14 cellular contexts compared by ENCODE assay signal in the genomic region with DNA sequence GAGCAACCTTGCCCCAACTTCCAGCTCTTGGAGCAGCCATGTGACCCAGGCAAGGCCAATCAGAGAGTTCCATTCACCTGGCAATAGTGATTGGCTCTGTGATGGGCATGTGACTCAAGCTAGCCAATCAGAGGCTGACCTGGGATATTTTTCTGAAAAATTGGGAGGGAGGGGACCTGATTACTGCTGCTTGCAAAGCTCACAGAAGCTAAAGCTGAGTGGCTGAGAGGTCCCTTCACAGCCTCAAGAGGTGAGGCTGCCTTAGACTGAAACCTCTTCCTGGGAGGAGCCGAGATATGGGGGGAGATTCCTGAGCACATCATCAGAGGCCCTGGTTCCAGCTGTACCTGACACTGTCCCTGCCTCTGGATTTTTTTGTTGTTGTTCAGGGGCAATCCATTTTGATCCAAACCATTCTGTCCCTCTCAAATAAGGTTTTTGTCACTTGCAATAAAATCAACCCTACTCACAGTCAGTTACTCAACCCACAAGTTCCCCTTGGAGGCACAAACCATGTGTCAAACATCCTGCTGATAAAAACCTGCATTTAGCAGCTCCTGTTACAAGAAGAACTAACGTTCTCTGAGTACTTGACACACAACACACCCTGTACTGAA. TPM values are rescaled to one million over a fixed set of nuclear protein-coding genes. Genes with fewer than 3 reads are reported as not detected.
DNase-seq lines count a peak whose midpoint lies in the region; ATAC-seq and TF ChIP-seq lines count a peak whose summit lies in the region.
"Had no signal": no experiment of that assay in that cellular context is flagged by ENCODE, and none has a peak within 500 bp of the region (broad histone marks: within the 10 kb centered on the region; RNA-seq: fewer than 3 reads in every experiment).

No MANE protein-coding gene starts in this region.

- H3K4me1 ChIP-seq in naive thymus-derived CD4-positive, alpha-beta T cell (ENCODE audit: control insufficient read depth in 2 of 2, insufficient read depth in 2 of 2, low read length in 2 of 2): peaks cover 0 to 6% of the 10 kb centered on the region in 2 donors
- H3K4me1 ChIP-seq: uterus had no signal

- H3K4me3 Mint-ChIP-seq in activated B cell treated with CpG ODN at 0.5 μM for 24 hours: no peak overlapping the region
- H3K4me3 Mint-ChIP-seq in naive thymus-derived CD4-positive, alpha-beta T cell: peak overlapping the region in 1 of 10 donors; percentile 23
- H3K4me3 Mint-ChIP-seq: activated naive CD8-positive, alpha-beta T cell; mesothelial cell of epicardium had no signal

- POLR2A ChIA-PET in activated B cell treated with CpG ODN at 0.5 μM for 24 hours (lab: Charles Lee): interaction anchor here (0.6 to 3.9 kb wide), 10 partner anchors 9 to 92 kb away, joined by 3 to 21 read pairs (median 5); partner anchors contain the start of genes HSH2D and TPM4
- POLR2A ChIA-PET in naive thymus-derived CD4-positive, alpha-beta T cell (lab: Charles Lee): no interaction called here

- intact Hi-C loops in activated B cell treated with CpG ODN at 0.5 μM for 24 hours (cut with micrococcal nuclease): no loop called here
- intact Hi-C loops in naive thymus-derived CD4-positive, alpha-beta T cell (cut with micrococcal nuclease): loop anchor here in 1 of 2 donors (1.0 kb wide), 1 partner anchor 49 kb away; no protein-coding TSS in a partner anchor

- no peaks in the 10 kb centered on the region for H3K27me3 Mint-ChIP-seq in activated B cell treated with CpG ODN at 0.5 μM for 24 hours
- no peaks in the 10 kb centered on the region for H3K27me3 Mint-ChIP-seq in naive thymus-derived CD4-positive, alpha-beta T cell
- H3K27me3 Mint-ChIP-seq: activated naive CD8-positive, alpha-beta T cell had no signal

- CTCF ChIA-PET in activated B cell treated with CpG ODN at 0.5 μM for 24 hours (lab: Charles Lee): interaction anchor here (1.2 kb wide), 1 partner anchor 127 kb away, joined by 3 read pairs; no protein-coding TSS in a partner anchor
- CTCF ChIA-PET in naive thymus-derived CD4-positive, alpha-beta T cell (lab: Charles Lee): interaction anchor here (0.8 to 1.0 kb wide), 2 partner anchors 12 to 102 kb away, joined by 3 read pairs; no protein-coding TSS in a partner anchor

- TF ChIP-seq CTCF in activated B cell treated with CpG ODN at 0.5 μM for 24 hours (IDR thresholded peaks at IDR 0.05): no peak

- H3K4me3 ChIP-seq in naive thymus-derived CD4-positive, alpha-beta T cell (ENCODE audit: low read length): no peak overlapping the region
- H3K4me3 ChIP-seq: uterus had no signal

- H3K4me1 Mint-ChIP-seq in activated B cell treated with CpG ODN at 0.5 μM for 24 hours: peaks cover 22% of the 10 kb centered on the region
- H3K4me1 Mint-ChIP-seq in naive thymus-derived CD4-positive, alpha-beta T cell: peaks cover 0 to 18% (median 0%) of the 10 kb centered on the region in 7 donors

- no peaks in the 10 kb centered on the region for H3K27me3 ChIP-seq in naive thymus-derived CD4-positive, alpha-beta T cell (ENCODE audit: control insufficient read depth in 2 of 2, insufficient read depth in 2 of 2, low read length in 2 of 2)
- H3K27me3 ChIP-seq: uterus had no signal

- H3K27ac ChIP-seq in naive thymus-derived CD4-positive, alpha-beta T cell (ENCODE audit: low read depth, low read length): no peak overlapping the region
- H3K27ac ChIP-seq: uterus had no signal

- peak overlapping the region; percentile 61 for H3K27ac Mint-ChIP-seq in activated B cell treated with CpG ODN at 0.5 μM for 24 hours
- H3K27ac Mint-ChIP-seq in naive thymus-derived CD4-positive, alpha-beta T cell: peak overlapping the region in 1 of 9 donors; percentile 60
- H3K27ac Mint-ChIP-seq: activated naive CD8-positive, alpha-beta T cell; mesothelial cell of epicardium had no signal

- H3K9me3 Mint-ChIP-seq in activated B cell treated with CpG ODN at 0.5 μM for 24 hours: no peaks in the 10 kb centered on the region
- no peaks in the 10 kb centered on the region for H3K9me3 Mint-ChIP-seq in naive thymus-derived CD4-positive, alpha-beta T cell
- H3K9me3 Mint-ChIP-seq: mesothelial cell of epicardium had no signal

- H3K9me3 ChIP-seq in naive thymus-derived CD4-positive, alpha-beta T cell (ENCODE audit: control insufficient read depth in 2 of 3, low read length in 3 of 3): no peaks in the 10 kb centered on the region
- H3K9me3 ChIP-seq: uterus had no signal

- ATAC-seq in activated B cell treated with CpG ODN at 0.5 μM for 24 hours (ENCODE audit: low read depth): peak; percentile 74
- ATAC-seq in naive thymus-derived CD4-positive, alpha-beta T cell: peak; percentile 70
- ATAC-seq in GM21786 (IDR thresholded peaks at IDR 0.05; ENCODE audit: unreplicated experiment): no peak
- ATAC-seq: sciatic nerve had no signal

- DNase-seq in NCI-H82 (lab: John Stamatoyannopoulos, UW) (peak; percentile 32), NCI-H82 treated with DMSO at 0.1 percent for 48 hours (lab: John Stamatoyannopoulos, UW; ENCODE audit: unreplicated experiment) (no peak), MV-4-11 (lab: John Stamatoyannopoulos, UW) (peak; percentile 96), activated B cell treated with CpG ODN at 0.5 μM for 24 hours (no peak), DMS153 treated with DMSO at 0.1 percent for 48 hours (lab: John Stamatoyannopoulos, UW; ENCODE audit: unreplicated experiment) (no peak), midbrain (lab: John Stamatoyannopoulos, UW) (no peak)
- DNase-seq in naive thymus-derived CD4-positive, alpha-beta T cell: no peak
- DNase-seq: HCEC 1CT, NCI-H1105, uterus had no signal

- H3K36me3 ChIP-seq in naive thymus-derived CD4-positive, alpha-beta T cell (ENCODE audit: control insufficient read depth in 2 of 3, insufficient read depth in 3 of 3, low read length in 3 of 3): no peaks in the 10 kb centered on the region
- H3K36me3 ChIP-seq: uterus had no signal

- H3K36me3 Mint-ChIP-seq in activated B cell treated with CpG ODN at 0.5 μM for 24 hours (ENCODE audit: low read depth): no peaks in the 10 kb centered on the region
- no peaks in the 10 kb centered on the region for H3K36me3 Mint-ChIP-seq in naive thymus-derived CD4-positive, alpha-beta T cell
- H3K36me3 Mint-ChIP-seq: activated naive CD8-positive, alpha-beta T cell; mesothelial cell of epicardium had no signal

RNA-seq across cellular contexts. Expression of gene CIB3, which starts 4.8 kb away (rescaled TPM):
- total RNA-seq in activated B cell treated with CpG ODN at 0.5 μM for 24 hours: not detected in 2 replicates
- total RNA-seq in naive thymus-derived CD4-positive, alpha-beta T cell: not detected
- not detected for polyA plus RNA-seq in naive thymus-derived CD4-positive, alpha-beta T cell
- total RNA-seq: mesothelial cell of epicardium, sciatic nerve, uterus had no signal

RNA-seq across cellular contexts. Expression of gene FAM32A, which starts 16.6 kb away (rescaled TPM):
- 52.2 and 53.5 TPM in 2 replicates for total RNA-seq in activated B cell treated with CpG ODN at 0.5 μM for 24 hours
- 10 to 100 TPM; 45.9 to 69.4 (median 65.9) TPM for total RNA-seq in naive thymus-derived CD4-positive, alpha-beta T cell
- 100 to 1,000 TPM; 139 to 177 TPM for polyA plus RNA-seq in naive thymus-derived CD4-positive, alpha-beta T cell

RNA-seq across cellular contexts. Expression of gene HSH2D, which starts 25.1 kb away (rescaled TPM):
- 172 and 191 TPM in 2 replicates for total RNA-seq in activated B cell treated with CpG ODN at 0.5 μM for 24 hours
- total RNA-seq in naive thymus-derived CD4-positive, alpha-beta T cell: 10 to 100 TPM; 20.0 to 60.0 (median 46.4) TPM
- polyA plus RNA-seq in naive thymus-derived CD4-positive, alpha-beta T cell: 10 to 100 TPM in 1 of 2 donors, 1 to 10 TPM in 1; 7.2 to 17.8 TPM

RNA-seq across cellular contexts. Expression of gene AP1M1, which starts 29.1 kb away (rescaled TPM):
- 82.6 and 87.5 TPM in 2 replicates for total RNA-seq in activated B cell treated with CpG ODN at 0.5 μM for 24 hours
- 100 to 1,000 TPM in 4 of 5 experiments, 10 to 100 TPM in 1; 94.9 to 149 (median 125) TPM for total RNA-seq in naive thymus-derived CD4-positive, alpha-beta T cell
- polyA plus RNA-seq in naive thymus-derived CD4-positive, alpha-beta T cell: 100 to 1,000 TPM; 134 to 169 TPM

RNA-seq across cellular contexts. Expression of gene RAB8A, which starts 56.9 kb away (rescaled TPM):
- total RNA-seq in activated B cell treated with CpG ODN at 0.5 μM for 24 hours: 157 and 171 TPM in 2 replicates
- total RNA-seq in naive thymus-derived CD4-positive, alpha-beta T cell: 100 to 1,000 TPM in 2 of 5 experiments, 10 to 100 TPM in 3; 64.4 to 154 (median 74.5) TPM
- 10 to 100 TPM; 61.8 to 82.2 TPM for polyA plus RNA-seq in naive thymus-derived CD4-positive, alpha-beta T cell

Comparison
In these comparisons a context has a peak if more than half of its experiments do, and no peak if none do; other contexts are left out.
1. DNase-seq: peak in NCI-H82 (single experiment) and MV-4-11 (single experiment); none in NCI-H82 treated with DMSO at 0.1 percent for 48 hours (single experiment), activated B cell treated with CpG ODN at 0.5 μM for 24 hours (single experiment), naive thymus-derived CD4-positive, alpha-beta T cell (0 of 9), DMS153 treated with DMSO at 0.1 percent for 48 hours (single experiment) and midbrain (single experiment).